In genomic region chr6:10837997-10838793, GRCh38 we compare ENCODE assay signal across 1 cellular context.
TF ChIP-seq lines count a peak whose summit lies in the region.

Gene MAK, minus strand, starts transcription at chr6:10838539. Its CDS starts 7,891 bp downstream, at chr6:10830648.

TF ChIP-seq in HepG2, 621 proteins besides CTCF, POLR2A, EP300 and RAD21 (continued from another document and continues in another):
- peak; percentile 49; the same call in 1 of the 2 replicates for TF ChIP-seq AHDC1 (CRISPR knock-in tag; IDR thresholded peaks at IDR 0.05; ENCODE audit: borderline replicate concordance)
- TF ChIP-seq ZNF484 (CRISPR knock-in tag; IDR thresholded peaks at IDR 0.05; ENCODE audit: borderline replicate concordance, low read depth): no peak
- no peak for TF ChIP-seq TARDBP (CRISPR knock-in tag; IDR thresholded peaks at IDR 0.05)
- peak; percentile 82 for TF ChIP-seq KDM5B (CRISPR knock-in tag; IDR thresholded peaks at IDR 0.05; ENCODE audit: borderline replicate concordance)
- no peak for TF ChIP-seq GATAD1 (CRISPR knock-in tag; IDR thresholded peaks at IDR 0.05)
- no peak for TF ChIP-seq ZSCAN5A (CRISPR knock-in tag; IDR thresholded peaks at IDR 0.05; ENCODE audit: borderline replicate concordance)
- no peak for TF ChIP-seq BATF2 (CRISPR knock-in tag; IDR thresholded peaks at IDR 0.05)
- 0 out of 2 replicates have a peak, but pooled peaks have one; percentile 26 for TF ChIP-seq TFE3 (CRISPR knock-in tag; IDR thresholded peaks at IDR 0.05)
- TF ChIP-seq GTF3A (CRISPR knock-in tag; conservative IDR thresholded peaks at IDR 0.05): peak; percentile 63; the same call in 1 of the 2 replicates
- TF ChIP-seq ZBTB7A (CRISPR knock-in tag; IDR thresholded peaks at IDR 0.05): no peak; the same call in 1 of the 2 replicates
- TF ChIP-seq GRHL1 (CRISPR knock-in tag; conservative IDR thresholded peaks at IDR 0.05): no peak
- TF ChIP-seq GABPB1 (CRISPR knock-in tag; IDR thresholded peaks at IDR 0.05): peak; percentile 61; the same call in 1 of the 2 replicates
- no peak for TF ChIP-seq NR2F2 (IDR thresholded peaks at IDR 0.05; ENCODE audit: borderline replicate concordance, low read depth)
- no peak for TF ChIP-seq ZNF232 (CRISPR knock-in tag; IDR thresholded peaks at IDR 0.05; ENCODE audit: borderline replicate concordance)
- no peak for TF ChIP-seq ZNF446 (CRISPR knock-in tag; IDR thresholded peaks at IDR 0.05)
- TF ChIP-seq MEIS1 (CRISPR knock-in tag; IDR thresholded peaks at IDR 0.05; ENCODE audit: borderline replicate concordance): no peak
- TF ChIP-seq MZF1 (CRISPR knock-in tag; IDR thresholded peaks at IDR 0.05; ENCODE audit: borderline replicate concordance): no peak
- peak; percentile 64; the same call in 1 of the 2 replicates for TF ChIP-seq ZNF766 (CRISPR knock-in tag; IDR thresholded peaks at IDR 0.05; ENCODE audit: borderline replicate concordance)
- TF ChIP-seq GPBP1L1 (CRISPR knock-in tag; IDR thresholded peaks at IDR 0.05): no peak
- no peak for TF ChIP-seq CHD4 (IDR thresholded peaks at IDR 0.05; ENCODE audit: borderline replicate concordance, low read length)
- no peak for TF ChIP-seq SOX5 (CRISPR knock-in tag; IDR thresholded peaks at IDR 0.05; ENCODE audit: borderline replicate concordance)
- TF ChIP-seq ZNF432 (CRISPR knock-in tag; IDR thresholded peaks at IDR 0.05; ENCODE audit: borderline replicate concordance): no peak
- TF ChIP-seq MXD4 (CRISPR knock-in tag; IDR thresholded peaks at IDR 0.05): peak; percentile 86; the same call in 1 of the 2 replicates
- peak; percentile 36; the same call in 1 of the 2 replicates for TF ChIP-seq KAT8 (CRISPR knock-in tag; IDR thresholded peaks at IDR 0.05)
- no peak for TF ChIP-seq ZBTB2 (CRISPR knock-in tag; IDR thresholded peaks at IDR 0.05; ENCODE audit: low read depth)
- peak; percentile 56 for TF ChIP-seq RBM39 (IDR thresholded peaks at IDR 0.05; ENCODE audit: low read depth, low read length, poor library complexity, severe bottlenecking)
- peak; percentile 78 for TF ChIP-seq KDM2A (CRISPR knock-in tag; IDR thresholded peaks at IDR 0.05; ENCODE audit: borderline replicate concordance, low read depth)
- TF ChIP-seq ZBTB26 (CRISPR knock-in tag; IDR thresholded peaks at IDR 0.05; ENCODE audit: borderline replicate concordance): 0 out of 2 replicates have a peak, but pooled peaks have one; percentile 56
- no peak for TF ChIP-seq AGO1 (IDR thresholded peaks at IDR 0.05; ENCODE audit: low read depth, low read length, poor library complexity, severe bottlenecking)
- TF ChIP-seq PHF21A (CRISPR knock-in tag; IDR thresholded peaks at IDR 0.05): no peak
- peak; percentile 25 for TF ChIP-seq JARID2 (CRISPR knock-in tag; IDR thresholded peaks at IDR 0.05; ENCODE audit: insufficient replicate concordance)
- peak; percentile 86; the same call in 1 of the 2 replicates for TF ChIP-seq GLI4 (CRISPR knock-in tag; IDR thresholded peaks at IDR 0.05; ENCODE audit: borderline replicate concordance)
- peak; percentile 82; the same call in 1 of the 2 replicates for TF ChIP-seq MTA1 (CRISPR knock-in tag; IDR thresholded peaks at IDR 0.05; ENCODE audit: borderline replicate concordance)
- TF ChIP-seq ZNF713 (CRISPR knock-in tag; IDR thresholded peaks at IDR 0.05): 0 out of 2 replicates have a peak, but pooled peaks have one; percentile 37
- TF ChIP-seq ZNF784 (CRISPR knock-in tag; IDR thresholded peaks at IDR 0.05; ENCODE audit: borderline replicate concordance): no peak
- peak; percentile 69; the same call in 1 of the 2 replicates for TF ChIP-seq HNF1B (CRISPR knock-in tag; IDR thresholded peaks at IDR 0.05)
- no peak for TF ChIP-seq HNRNPH1 (optimal IDR thresholded peaks at IDR 0.05; ENCODE audit: low read depth, low read length)
- TF ChIP-seq ZFP41 (CRISPR knock-in tag; IDR thresholded peaks at IDR 0.05; ENCODE audit: borderline replicate concordance): no peak
- TF ChIP-seq KMT2B (CRISPR knock-in tag; IDR thresholded peaks at IDR 0.05): peak; percentile 66
- TF ChIP-seq ADNP (CRISPR knock-in tag; IDR thresholded peaks at IDR 0.05): no peak
- TF ChIP-seq ZSCAN21 (CRISPR knock-in tag; IDR thresholded peaks at IDR 0.05; ENCODE audit: borderline replicate concordance): 0 out of 2 replicates have a peak, but pooled peaks have one; percentile 34
- peak; percentile 22; the same call in 1 of the 2 replicates for TF ChIP-seq SNAPC5 (CRISPR knock-in tag; IDR thresholded peaks at IDR 0.05; ENCODE audit: borderline replicate concordance)
- no peak for TF ChIP-seq FOXP1 (IDR thresholded peaks at IDR 0.05)
- TF ChIP-seq FOXP1 (CRISPR knock-in tag; IDR thresholded peaks at IDR 0.05): no peak
